ENCODE assay signal across 9 cellular contexts in genomic region chr2:191688934-191689695, GRCh38. TPM values are rescaled to one million over a fixed set of nuclear protein-coding genes. Genes with fewer than 3 reads are reported as not detected.
DNase-seq lines count a peak whose midpoint lies in the region; ATAC-seq and TF ChIP-seq lines count a peak whose summit lies in the region.
"Had no signal": no experiment of that assay in that cellular context is flagged by ENCODE, and none has a peak within 500 bp of the region (broad histone marks: within the 10 kb centered on the region; RNA-seq: fewer than 3 reads in every experiment).

No MANE protein-coding gene starts in this region.

- H3K4me3 Mint-ChIP-seq in effector memory CD8-positive, alpha-beta T cell: no peak overlapping the region
- peak overlapping the region in 1 of 3 experiments; percentile 29 for H3K4me3 Mint-ChIP-seq in nephron

- H3K27me3 ChIP-seq in MG63: no peaks in the 10 kb centered on the region

- no peaks in the 10 kb centered on the region for H3K27me3 Mint-ChIP-seq in effector memory CD8-positive, alpha-beta T cell
- H3K27me3 Mint-ChIP-seq in nephron (ENCODE audit: low read depth): no peaks in the 10 kb centered on the region

- peaks cover 40% of the 10 kb centered on the region for H3K36me3 ChIP-seq in MG63

- H3K9me3 Mint-ChIP-seq in effector memory CD8-positive, alpha-beta T cell: no peaks in the 10 kb centered on the region
- no peaks in the 10 kb centered on the region for H3K9me3 Mint-ChIP-seq in nephron

- ATAC-seq in effector memory CD8-positive, alpha-beta T cell (replicated peaks): no peak
- ATAC-seq in HG02884 (IDR thresholded peaks at IDR 0.05; ENCODE audit: unreplicated experiment) (no peak), HG03469 (IDR thresholded peaks at IDR 0.05; ENCODE audit: unreplicated experiment) (no peak), HG02623 (IDR thresholded peaks at IDR 0.05; ENCODE audit: unreplicated experiment) (no peak)

- TF ChIP-seq CTCF in nephron (IDR thresholded peaks at IDR 0.05; ENCODE audit: unreplicated experiment in 3 of 3): no peak

- H3K4me3 ChIP-seq in MG63: no peak overlapping the region

- H3K36me3 Mint-ChIP-seq in effector memory CD8-positive, alpha-beta T cell (ENCODE audit: insufficient read depth): peaks cover 54% of the 10 kb centered on the region
- H3K36me3 Mint-ChIP-seq in nephron (ENCODE audit: low read depth): peaks cover 12% of the 10 kb centered on the region

- no peaks in the 10 kb centered on the region for H3K9me3 ChIP-seq in MG63

- peak; percentile 88 for DNase-seq in EL
- peak; percentile 32 for DNase-seq in NCI-H526 treated with DMSO at 0.1 percent for 48 hours (lab: John Stamatoyannopoulos, UW)
- no peak for DNase-seq in effector memory CD8-positive, alpha-beta T cell
- no peak for DNase-seq in MG63
- DNase-seq: stimulated activated CD4-positive, alpha-beta T cell treated with anti-CD3 and anti-CD28 coated beads, Interleukin-4, amount 100 ng/mL, for 1 hour had no signal

- H3K4me1 Mint-ChIP-seq in effector memory CD8-positive, alpha-beta T cell (ENCODE audit: low read depth in 2 of 2): peaks cover 11 to 19% of the 10 kb centered on the region in 2 donors
- H3K4me1 Mint-ChIP-seq in nephron: peaks cover 8% of the 10 kb centered on the region

- H3K27ac Mint-ChIP-seq in effector memory CD8-positive, alpha-beta T cell: peak overlapping the region; percentile 72 to 76
- peak overlapping the region; percentile 59 to 94 (median 70) for H3K27ac Mint-ChIP-seq in nephron

RNA-seq across cellular contexts. Expression of gene NABP1, which starts 11.2 kb away (rescaled TPM):
- total RNA-seq in MG63 (2014; rRNA removed; shearing (Covaris generic); ENCODE audit: low replicate concordance): 15.8 and 24.1 TPM in 2 replicates

Comparison
In these comparisons a context has a peak if more than half of its experiments do, and no peak if none do; other contexts are left out.
1. DNase-seq: peak in EL (single experiment) and NCI-H526 treated with DMSO at 0.1 percent for 48 hours (single experiment); none in effector memory CD8-positive, alpha-beta T cell (0 of 3) and MG63 (single experiment).